24 cellular contexts compared by ENCODE assay signal in the genomic region with DNA sequence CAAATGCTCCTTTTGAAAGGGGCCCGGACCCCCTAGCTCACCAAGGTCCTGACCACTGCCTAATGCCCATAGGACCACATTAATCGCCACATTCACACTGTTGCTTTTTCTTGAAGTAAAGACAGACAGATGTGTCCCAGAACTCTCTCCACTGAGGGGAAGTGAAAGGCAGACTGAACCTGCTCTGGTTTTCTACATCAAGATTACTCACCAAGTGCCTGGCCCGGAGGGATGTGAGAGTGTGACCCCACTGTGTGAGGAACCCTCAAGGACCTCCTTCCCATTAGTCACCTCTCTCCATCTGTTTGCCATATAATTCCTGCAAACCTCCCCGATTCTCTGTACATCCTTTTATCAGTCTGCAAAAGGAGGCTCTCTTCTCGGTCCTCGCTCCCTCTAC.
A peak's percentile ranks its signal among the peaks of the same experiment; 100 is the strongest.
DNase-seq lines count a peak whose midpoint lies in the region; ATAC-seq and TF ChIP-seq lines count a peak whose summit lies in the region.
"Had no signal": no experiment of that assay in that cellular context is flagged by ENCODE, and none has a peak within 500 bp of the region (broad histone marks: within the 10 kb centered on the region; RNA-seq: fewer than 3 reads in every experiment).

No MANE protein-coding gene starts in this region.

- no peak overlapping the region for H3K27ac ChIP-seq in neural progenitor cell
- H3K27ac ChIP-seq: neutrophil, RWPE1, thoracic aorta, vagina had no signal

- H3K4me1 ChIP-seq in neural progenitor cell, result peaks cover 33% of the 10 kb centered on the region

- no peak for DNase-seq in stimulated activated naive B cell treated with anti-CD40 and anti-IgM and Interleukin-4, amounts not matched to agents 10 μg/mL and 1 μg/mL and 100 μg/mL, for 72 hours
- no peak for DNase-seq in activated T-cell treated with anti-CD3 and anti-CD28 coated beads, Interleukin-2, amount 50 U/mL, for 48 hours
- no peak for DNase-seq in neural progenitor cell (ENCODE audit: low spot score)
- DNase-seq: activated CD4-positive, alpha-beta T cell treated with anti-CD3 and anti-CD28 coated beads, Interleukin-2, amount 50 U/mL, for 4 hours; activated CD8-positive, alpha-beta memory T cell treated with anti-CD3 and anti-CD28 coated beads, Interleukin-2, amount 50 U/mL, for 4 hours; CD4-positive, alpha-beta memory T cell; DMS153; GF-D8; left colon; NCI-H1436; NCI-H510A treated with DMSO at 0.1 percent for 48 hours; SK-N-SH; stimulated activated naive CD4-positive, alpha-beta T cell had no signal

- H3K36me3 ChIP-seq in neural progenitor cell, result no peaks in the 10 kb centered on the region
- H3K36me3 ChIP-seq: neutrophil, thoracic aorta, vagina had no signal

- H3K27me3 ChIP-seq in neural progenitor cell, result no peaks in the 10 kb centered on the region
- H3K27me3 ChIP-seq: neutrophil, vagina had no signal

- H3K27ac Mint-ChIP-seq in stimulated activated naive B cell treated with anti-CD40 and anti-IgM and Interleukin-4, amounts not matched to agents 10 μg/mL and 1 μg/mL and 100 μg/mL, for 72 hours, result no peak overlapping the region
- H3K27ac Mint-ChIP-seq in neural progenitor cell, result no peak overlapping the region
- H3K27ac Mint-ChIP-seq: CD4-positive, alpha-beta memory T cell; GM23338; memory B cell; T-helper 2 cell treated with Interferon-gamma antibody and Interleukin-4, amounts not matched to agents 5 μg/mL and 100 μg/mL, for 36 hours had no signal

- no peak overlapping the region for H3K9ac ChIP-seq in neural progenitor cell
- H3K9ac ChIP-seq: SK-N-SH had no signal

- H3K79me2 ChIP-seq in neural progenitor cell (ENCODE audit: low read depth), result no peaks in the 10 kb centered on the region

- H2AFZ ChIP-seq in neural progenitor cell (replicated peaks), result no peak overlapping the region
- H2AFZ ChIP-seq: GM23338 had no signal

- no peak overlapping the region for H3K4me3 Mint-ChIP-seq in stimulated activated naive B cell treated with anti-CD40 and anti-IgM and Interleukin-4, amounts not matched to agents 10 μg/mL and 1 μg/mL and 100 μg/mL, for 72 hours
- H3K4me3 Mint-ChIP-seq in neural progenitor cell, result no peak overlapping the region
- H3K4me3 Mint-ChIP-seq: CD4-positive, alpha-beta memory T cell; GM23338; memory B cell; T-helper 2 cell treated with Interferon-gamma antibody and Interleukin-4, amounts not matched to agents 5 μg/mL and 100 μg/mL, for 36 hours had no signal

- peaks cover 4 to 7% of the 10 kb centered on the region in 2 donors for H3K4me1 Mint-ChIP-seq in stimulated activated naive B cell treated with anti-CD40 and anti-IgM and Interleukin-4, amounts not matched to agents 10 μg/mL and 1 μg/mL and 100 μg/mL, for 72 hours
- H3K4me1 Mint-ChIP-seq in neural progenitor cell, result peaks cover 27% of the 10 kb centered on the region
- H3K4me1 Mint-ChIP-seq: CD4-positive, alpha-beta memory T cell; memory B cell had no signal

- TF ChIP-seq CTCF in neural progenitor cell (IDR thresholded peaks at IDR 0.05), result no peak

- H3F3A ChIP-seq in neural progenitor cell (ENCODE audit: low read depth), result peaks cover 10% of the 10 kb centered on the region

- H3K36me3 Mint-ChIP-seq in stimulated activated naive B cell treated with anti-CD40 and anti-IgM and Interleukin-4, amounts not matched to agents 10 μg/mL and 1 μg/mL and 100 μg/mL, for 72 hours, result peaks cover 0 to 4% of the 10 kb centered on the region in 2 donors
- peaks cover 4% of the 10 kb centered on the region for H3K36me3 Mint-ChIP-seq in neural progenitor cell
- H3K36me3 Mint-ChIP-seq: CD4-positive, alpha-beta memory T cell; memory B cell had no signal

- no peak overlapping the region for H3K4me3 ChIP-seq in neural progenitor cell
- H3K4me3 ChIP-seq: GM23338, thoracic aorta, vagina had no signal

- H3K9me3 ChIP-seq in neural progenitor cell (ENCODE audit: low read depth), result no peaks in the 10 kb centered on the region
- H3K9me3 ChIP-seq: neutrophil, SK-N-SH, thoracic aorta, vagina had no signal

- peaks cover 0 to 4% of the 10 kb centered on the region in 2 donors for H3K27me3 Mint-ChIP-seq in stimulated activated naive B cell treated with anti-CD40 and anti-IgM and Interleukin-4, amounts not matched to agents 10 μg/mL and 1 μg/mL and 100 μg/mL, for 72 hours
- no peaks in the 10 kb centered on the region for H3K27me3 Mint-ChIP-seq in neural progenitor cell (ENCODE audit: insufficient read depth, low read depth)
- H3K27me3 Mint-ChIP-seq: CD4-positive, alpha-beta memory T cell; memory B cell had no signal

- ATAC-seq in GM18499 (IDR thresholded peaks at IDR 0.05; ENCODE audit: insufficient read depth, unreplicated experiment) (peak; percentile 70), GM21786 (IDR thresholded peaks at IDR 0.05; ENCODE audit: unreplicated experiment) (peak; percentile 59), HG03520 (IDR thresholded peaks at IDR 0.05; ENCODE audit: unreplicated experiment) (peak; percentile 55), GM21447 (IDR thresholded peaks at IDR 0.05; ENCODE audit: unreplicated experiment) (no peak)
- ATAC-seq in stimulated activated naive B cell treated with anti-CD40 and anti-IgM and Interleukin-4, amounts not matched to agents 10 μg/mL and 1 μg/mL and 100 μg/mL, for 72 hours (replicated peaks), result peak; percentile 96 to 97
- ATAC-seq: GM23338, left colon had no signal

- H3K4me2 ChIP-seq in neural progenitor cell, result no peak overlapping the region
- H3K4me2 ChIP-seq: GM23338, SK-N-SH had no signal

- no peaks in the 10 kb centered on the region for H4K20me1 ChIP-seq in neural progenitor cell (ENCODE audit: low read depth)

- peaks cover 2 to 5% of the 10 kb centered on the region in 2 donors for H3K9me3 Mint-ChIP-seq in stimulated activated naive B cell treated with anti-CD40 and anti-IgM and Interleukin-4, amounts not matched to agents 10 μg/mL and 1 μg/mL and 100 μg/mL, for 72 hours
- H3K9me3 Mint-ChIP-seq in neural progenitor cell, result peaks cover 7% of the 10 kb centered on the region
- H3K9me3 Mint-ChIP-seq: memory B cell had no signal
